8 cellular contexts compared by ENCODE assay signal in the genomic region with DNA sequence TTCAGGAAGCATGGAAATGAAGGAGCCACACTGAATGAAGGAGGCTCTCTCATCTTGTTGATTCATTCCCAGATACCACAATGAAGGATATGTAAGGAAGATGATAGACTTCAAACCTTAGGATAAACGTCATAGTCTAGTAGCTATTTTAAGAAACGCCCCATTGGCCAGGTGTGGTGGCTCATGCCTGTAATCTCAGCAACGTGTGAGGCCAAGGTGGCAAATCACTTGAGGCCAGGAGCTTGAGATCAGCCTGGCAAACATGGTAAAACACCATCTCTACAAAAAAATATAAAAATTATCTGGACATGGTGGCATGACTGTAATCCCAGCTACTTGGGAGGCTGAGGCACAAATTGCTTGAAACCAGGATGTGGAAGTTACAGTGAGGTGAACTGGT.
"Had no signal": no experiment of that assay in that cellular context is flagged by ENCODE, and none has a peak within 500 bp of the region (broad histone marks: within the 10 kb centered on the region; RNA-seq: fewer than 3 reads in every experiment).

No MANE protein-coding gene starts in this region.

- H3K4me2 ChIP-seq: GM23338 had no signal

- H3K27ac ChIP-seq: HL-60 had no signal

- H3K27ac Mint-ChIP-seq: GM23338, H9, HFFc6 had no signal

- H3K27me3 Mint-ChIP-seq: IgD-negative memory B cell had no signal

- H3K4me1 Mint-ChIP-seq: GM23338, H9, IgD-negative memory B cell had no signal

- H3K4me3 Mint-ChIP-seq: GM23338, H9, HFFc6 had no signal

- FAIRE-seq: HepG2 had no signal

- H3K4me3 ChIP-seq: GM23338 had no signal

- H2AFZ ChIP-seq: GM23338 had no signal

- ATAC-seq: GM23338, HepG2 had no signal

- DNase-seq: H9, HCEC 1CT, HFFc6, KG1 had no signal
